Comparison of ENCODE assay signal across 1 cellular context in the genomic region with DNA sequence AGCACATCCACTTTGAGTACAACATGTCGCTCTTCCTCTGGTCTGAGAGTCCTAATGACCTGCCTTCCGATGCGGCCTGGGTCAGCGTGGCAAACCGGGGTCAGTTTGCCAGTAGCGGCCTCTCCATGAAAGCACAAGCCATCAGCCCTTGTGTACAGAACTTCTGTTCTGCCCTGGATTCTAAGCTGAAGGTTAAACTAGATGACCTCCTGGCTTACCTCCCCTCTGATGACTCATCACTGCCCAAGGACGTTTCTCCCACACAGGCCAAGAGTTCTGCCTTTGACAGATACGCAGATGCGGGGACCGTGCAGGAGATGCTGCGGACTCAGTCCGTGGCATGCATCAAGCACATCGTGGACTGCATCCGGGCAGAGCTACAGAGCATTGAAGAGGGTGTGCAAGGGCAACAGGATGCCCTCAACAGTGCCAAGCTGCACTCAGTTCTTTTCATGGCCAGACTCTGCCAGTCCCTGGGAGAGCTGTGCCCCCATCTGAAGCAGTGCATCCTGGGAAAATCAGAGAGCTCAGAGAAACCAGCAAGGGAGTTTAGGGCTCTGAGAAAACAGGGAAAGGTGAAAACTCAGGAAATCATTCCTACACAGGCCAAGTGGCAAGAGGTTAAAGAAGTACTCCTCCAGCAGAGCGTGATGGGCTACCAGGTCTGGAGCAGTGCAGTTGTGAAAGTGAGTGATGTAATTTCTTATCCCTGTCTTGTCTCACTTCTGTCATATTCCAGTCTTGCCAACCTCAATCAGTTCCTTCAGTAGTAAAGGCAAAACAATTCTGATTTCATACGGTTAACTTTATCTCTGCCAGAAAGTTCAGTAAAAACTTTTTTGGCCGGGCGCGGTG.
TF ChIP-seq lines count a peak whose summit lies in the region.

No MANE protein-coding gene starts in this region.

TF ChIP-seq in HepG2, 621 proteins besides CTCF, POLR2A, EP300 and RAD21 (continued from another document and continues in another):
- TF ChIP-seq, protein P1, sequence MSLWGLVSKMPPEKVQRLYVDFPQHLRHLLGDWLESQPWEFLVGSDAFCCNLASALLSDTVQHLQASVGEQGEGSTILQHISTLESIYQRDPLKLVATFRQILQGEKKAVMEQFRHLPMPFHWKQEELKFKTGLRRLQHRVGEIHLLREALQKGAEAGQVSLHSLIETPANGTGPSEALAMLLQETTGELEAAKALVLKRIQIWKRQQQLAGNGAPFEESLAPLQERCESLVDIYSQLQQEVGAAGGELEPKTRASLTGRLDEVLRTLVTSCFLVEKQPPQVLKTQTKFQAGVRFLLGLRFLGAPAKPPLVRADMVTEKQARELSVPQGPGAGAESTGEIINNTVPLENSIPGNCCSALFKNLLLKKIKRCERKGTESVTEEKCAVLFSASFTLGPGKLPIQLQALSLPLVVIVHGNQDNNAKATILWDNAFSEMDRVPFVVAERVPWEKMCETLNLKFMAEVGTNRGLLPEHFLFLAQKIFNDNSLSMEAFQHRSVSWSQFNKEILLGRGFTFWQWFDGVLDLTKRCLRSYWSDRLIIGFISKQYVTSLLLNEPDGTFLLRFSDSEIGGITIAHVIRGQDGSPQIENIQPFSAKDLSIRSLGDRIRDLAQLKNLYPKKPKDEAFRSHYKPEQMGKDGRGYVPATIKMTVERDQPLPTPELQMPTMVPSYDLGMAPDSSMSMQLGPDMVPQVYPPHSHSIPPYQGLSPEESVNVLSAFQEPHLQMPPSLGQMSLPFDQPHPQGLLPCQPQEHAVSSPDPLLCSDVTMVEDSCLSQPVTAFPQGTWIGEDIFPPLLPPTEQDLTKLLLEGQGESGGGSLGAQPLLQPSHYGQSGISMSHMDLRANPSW (CRISPR knock-in tag; IDR thresholded peaks at IDR 0.05; ENCODE audit: borderline replicate concordance), result peak; percentile 86; the same call in 1 of the 2 replicates
- no peak for TF ChIP-seq ZNF326 (CRISPR knock-in tag; IDR thresholded peaks at IDR 0.05; ENCODE audit: borderline replicate concordance)
- TF ChIP-seq, protein P2, sequence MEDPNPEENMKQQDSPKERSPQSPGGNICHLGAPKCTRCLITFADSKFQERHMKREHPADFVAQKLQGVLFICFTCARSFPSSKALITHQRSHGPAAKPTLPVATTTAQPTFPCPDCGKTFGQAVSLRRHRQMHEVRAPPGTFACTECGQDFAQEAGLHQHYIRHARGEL (CRISPR knock-in tag; IDR thresholded peaks at IDR 0.05), result no peak
- TF ChIP-seq PTBP1 (IDR thresholded peaks at IDR 0.05; ENCODE audit: low read depth, low read length, poor library complexity, severe bottlenecking), result no peak
- peak; percentile 73; the same call in 1 of the 2 replicates for TF ChIP-seq HOXA5 (CRISPR knock-in tag; IDR thresholded peaks at IDR 0.05)
- TF ChIP-seq ZNF451 (CRISPR knock-in tag; IDR thresholded peaks at IDR 0.05), result 0 out of 2 replicates have a peak, but pooled peaks have one; percentile 59
- TF ChIP-seq ZNF598 (CRISPR knock-in tag; IDR thresholded peaks at IDR 0.05; ENCODE audit: borderline replicate concordance), result peak; percentile 95
- peak; percentile 81; the same call in 1 of the 2 replicates for TF ChIP-seq RFXAP (CRISPR knock-in tag; IDR thresholded peaks at IDR 0.05; ENCODE audit: borderline replicate concordance)
- TF ChIP-seq XRCC5 (optimal IDR thresholded peaks at IDR 0.05; ENCODE audit: low read length), result peak; percentile 97
- TF ChIP-seq, protein P3, sequence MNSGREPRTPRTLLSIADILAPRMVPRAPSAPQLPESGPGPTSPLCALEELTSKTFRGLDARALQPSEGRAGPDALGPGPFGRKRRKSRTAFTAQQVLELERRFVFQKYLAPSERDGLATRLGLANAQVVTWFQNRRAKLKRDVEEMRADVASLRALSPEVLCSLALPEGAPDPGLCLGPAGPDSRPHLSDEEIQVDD (CRISPR knock-in tag; IDR thresholded peaks at IDR 0.05; ENCODE audit: borderline replicate concordance), result no peak
- TF ChIP-seq, protein P4, sequence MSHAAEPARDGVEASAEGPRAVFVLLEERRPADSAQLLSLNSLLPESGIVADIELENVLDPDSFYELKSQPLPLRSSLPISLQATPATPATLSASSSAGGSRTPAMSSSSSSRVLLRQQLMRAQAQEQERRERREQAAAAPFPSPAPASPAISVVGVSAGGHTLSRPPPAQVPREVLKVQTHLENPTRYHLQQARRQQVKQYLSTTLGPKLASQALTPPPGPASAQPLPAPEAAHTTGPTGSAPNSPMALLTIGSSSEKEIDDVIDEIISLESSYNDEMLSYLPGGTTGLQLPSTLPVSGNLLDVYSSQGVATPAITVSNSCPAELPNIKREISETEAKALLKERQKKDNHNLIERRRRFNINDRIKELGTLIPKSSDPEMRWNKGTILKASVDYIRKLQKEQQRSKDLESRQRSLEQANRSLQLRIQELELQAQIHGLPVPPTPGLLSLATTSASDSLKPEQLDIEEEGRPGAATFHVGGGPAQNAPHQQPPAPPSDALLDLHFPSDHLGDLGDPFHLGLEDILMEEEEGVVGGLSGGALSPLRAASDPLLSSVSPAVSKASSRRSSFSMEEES (CRISPR knock-in tag; IDR thresholded peaks at IDR 0.05), result peak; percentile 60; the same call in 1 of the 2 replicates
- peak; percentile 87 for TF ChIP-seq BORCS8-MEF2B (CRISPR knock-in tag; IDR thresholded peaks at IDR 0.05)
- peak; percentile 89 for TF ChIP-seq PRMT3 (CRISPR knock-in tag; IDR thresholded peaks at IDR 0.05; ENCODE audit: borderline replicate concordance, low read depth)
- TF ChIP-seq, protein P5, sequence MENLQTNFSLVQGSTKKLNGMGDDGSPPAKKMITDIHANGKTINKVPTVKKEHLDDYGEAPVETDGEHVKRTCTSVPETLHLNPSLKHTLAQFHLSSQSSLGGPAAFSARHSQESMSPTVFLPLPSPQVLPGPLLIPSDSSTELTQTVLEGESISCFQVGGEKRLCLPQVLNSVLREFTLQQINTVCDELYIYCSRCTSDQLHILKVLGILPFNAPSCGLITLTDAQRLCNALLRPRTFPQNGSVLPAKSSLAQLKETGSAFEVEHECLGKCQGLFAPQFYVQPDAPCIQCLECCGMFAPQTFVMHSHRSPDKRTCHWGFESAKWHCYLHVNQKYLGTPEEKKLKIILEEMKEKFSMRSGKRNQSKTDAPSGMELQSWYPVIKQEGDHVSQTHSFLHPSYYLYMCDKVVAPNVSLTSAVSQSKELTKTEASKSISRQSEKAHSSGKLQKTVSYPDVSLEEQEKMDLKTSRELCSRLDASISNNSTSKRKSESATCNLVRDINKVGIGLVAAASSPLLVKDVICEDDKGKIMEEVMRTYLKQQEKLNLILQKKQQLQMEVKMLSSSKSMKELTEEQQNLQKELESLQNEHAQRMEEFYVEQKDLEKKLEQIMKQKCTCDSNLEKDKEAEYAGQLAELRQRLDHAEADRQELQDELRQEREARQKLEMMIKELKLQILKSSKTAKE (CRISPR knock-in tag; IDR thresholded peaks at IDR 0.05; ENCODE audit: borderline replicate concordance), result peak; percentile 93
- no peak for TF ChIP-seq CHCHD3 (CRISPR knock-in tag; IDR thresholded peaks at IDR 0.05)
- no peak for TF ChIP-seq ZNF10 (CRISPR knock-in tag; IDR thresholded peaks at IDR 0.05; ENCODE audit: borderline replicate concordance, low read depth)
- no peak for TF ChIP-seq ZNF17 (CRISPR knock-in tag; IDR thresholded peaks at IDR 0.05)
- TF ChIP-seq ZNF607 (CRISPR knock-in tag; IDR thresholded peaks at IDR 0.05; ENCODE audit: borderline replicate concordance), result no peak
- TF ChIP-seq NFE2L1 (CRISPR knock-in tag; IDR thresholded peaks at IDR 0.05; ENCODE audit: borderline replicate concordance), result peak; percentile 78; the same call in 1 of the 2 replicates
- 0 out of 2 replicates have a peak, but pooled peaks have one; percentile 59 for TF ChIP-seq TOPORS (CRISPR knock-in tag; IDR thresholded peaks at IDR 0.05)
- TF ChIP-seq, protein P6, sequence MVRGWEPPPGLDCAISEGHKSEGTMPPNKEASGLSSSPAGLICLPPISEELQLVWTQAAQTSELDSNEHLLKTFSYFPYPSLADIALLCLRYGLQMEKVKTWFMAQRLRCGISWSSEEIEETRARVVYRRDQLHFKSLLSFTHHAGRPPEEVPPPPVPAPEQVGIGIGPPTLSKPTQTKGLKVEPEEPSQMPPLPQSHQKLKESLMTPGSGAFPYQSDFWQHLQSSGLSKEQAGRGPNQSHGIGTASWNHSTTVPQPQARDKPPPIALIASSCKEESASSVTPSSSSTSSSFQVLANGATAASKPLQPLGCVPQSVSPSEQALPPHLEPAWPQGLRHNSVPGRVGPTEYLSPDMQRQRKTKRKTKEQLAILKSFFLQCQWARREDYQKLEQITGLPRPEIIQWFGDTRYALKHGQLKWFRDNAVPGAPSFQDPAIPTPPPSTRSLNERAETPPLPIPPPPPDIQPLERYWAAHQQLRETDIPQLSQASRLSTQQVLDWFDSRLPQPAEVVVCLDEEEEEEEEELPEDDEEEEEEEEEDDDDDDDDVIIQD (CRISPR knock-in tag; IDR thresholded peaks at IDR 0.05; ENCODE audit: low read depth), result peak; percentile 97
- TF ChIP-seq KLF11 (CRISPR knock-in tag; IDR thresholded peaks at IDR 0.05), result no peak
- no peak for TF ChIP-seq POLR2AphosphoS2 (IDR thresholded peaks at IDR 0.05; ENCODE audit: low read depth, low read length)
- 0 out of 2 replicates have a peak, but pooled peaks have one; percentile 65 for TF ChIP-seq ZNF224 (CRISPR knock-in tag; IDR thresholded peaks at IDR 0.05)
- TF ChIP-seq KAT7 (CRISPR knock-in tag; IDR thresholded peaks at IDR 0.05; ENCODE audit: borderline replicate concordance), result peak; percentile 12; the same call in 1 of the 2 replicates
- no peak for TF ChIP-seq ZNF44 (CRISPR knock-in tag; IDR thresholded peaks at IDR 0.05)
- peak; percentile 67; the same call in 1 of the 2 replicates for TF ChIP-seq REPIN1 (CRISPR knock-in tag; IDR thresholded peaks at IDR 0.05; ENCODE audit: borderline replicate concordance, low read depth)
- TF ChIP-seq HNF4G (IDR thresholded peaks at IDR 0.05; ENCODE audit: borderline replicate concordance, low read depth, low read length), result peak; percentile 32
- peak; percentile 89; the same call in 1 of the 2 replicates for TF ChIP-seq HNF4G (CRISPR knock-in tag; IDR thresholded peaks at IDR 0.05; ENCODE audit: borderline replicate concordance, low read depth)
- peak; percentile 82; the same call in 1 of the 2 replicates for TF ChIP-seq ZSCAN25 (CRISPR knock-in tag; IDR thresholded peaks at IDR 0.05)
- no peak for TF ChIP-seq GPN1 (CRISPR knock-in tag; IDR thresholded peaks at IDR 0.05; ENCODE audit: borderline replicate concordance)
- peak; percentile 100 for TF ChIP-seq JUNB (CRISPR knock-in tag; IDR thresholded peaks at IDR 0.05; ENCODE audit: borderline replicate concordance)
- TF ChIP-seq, protein P7, sequence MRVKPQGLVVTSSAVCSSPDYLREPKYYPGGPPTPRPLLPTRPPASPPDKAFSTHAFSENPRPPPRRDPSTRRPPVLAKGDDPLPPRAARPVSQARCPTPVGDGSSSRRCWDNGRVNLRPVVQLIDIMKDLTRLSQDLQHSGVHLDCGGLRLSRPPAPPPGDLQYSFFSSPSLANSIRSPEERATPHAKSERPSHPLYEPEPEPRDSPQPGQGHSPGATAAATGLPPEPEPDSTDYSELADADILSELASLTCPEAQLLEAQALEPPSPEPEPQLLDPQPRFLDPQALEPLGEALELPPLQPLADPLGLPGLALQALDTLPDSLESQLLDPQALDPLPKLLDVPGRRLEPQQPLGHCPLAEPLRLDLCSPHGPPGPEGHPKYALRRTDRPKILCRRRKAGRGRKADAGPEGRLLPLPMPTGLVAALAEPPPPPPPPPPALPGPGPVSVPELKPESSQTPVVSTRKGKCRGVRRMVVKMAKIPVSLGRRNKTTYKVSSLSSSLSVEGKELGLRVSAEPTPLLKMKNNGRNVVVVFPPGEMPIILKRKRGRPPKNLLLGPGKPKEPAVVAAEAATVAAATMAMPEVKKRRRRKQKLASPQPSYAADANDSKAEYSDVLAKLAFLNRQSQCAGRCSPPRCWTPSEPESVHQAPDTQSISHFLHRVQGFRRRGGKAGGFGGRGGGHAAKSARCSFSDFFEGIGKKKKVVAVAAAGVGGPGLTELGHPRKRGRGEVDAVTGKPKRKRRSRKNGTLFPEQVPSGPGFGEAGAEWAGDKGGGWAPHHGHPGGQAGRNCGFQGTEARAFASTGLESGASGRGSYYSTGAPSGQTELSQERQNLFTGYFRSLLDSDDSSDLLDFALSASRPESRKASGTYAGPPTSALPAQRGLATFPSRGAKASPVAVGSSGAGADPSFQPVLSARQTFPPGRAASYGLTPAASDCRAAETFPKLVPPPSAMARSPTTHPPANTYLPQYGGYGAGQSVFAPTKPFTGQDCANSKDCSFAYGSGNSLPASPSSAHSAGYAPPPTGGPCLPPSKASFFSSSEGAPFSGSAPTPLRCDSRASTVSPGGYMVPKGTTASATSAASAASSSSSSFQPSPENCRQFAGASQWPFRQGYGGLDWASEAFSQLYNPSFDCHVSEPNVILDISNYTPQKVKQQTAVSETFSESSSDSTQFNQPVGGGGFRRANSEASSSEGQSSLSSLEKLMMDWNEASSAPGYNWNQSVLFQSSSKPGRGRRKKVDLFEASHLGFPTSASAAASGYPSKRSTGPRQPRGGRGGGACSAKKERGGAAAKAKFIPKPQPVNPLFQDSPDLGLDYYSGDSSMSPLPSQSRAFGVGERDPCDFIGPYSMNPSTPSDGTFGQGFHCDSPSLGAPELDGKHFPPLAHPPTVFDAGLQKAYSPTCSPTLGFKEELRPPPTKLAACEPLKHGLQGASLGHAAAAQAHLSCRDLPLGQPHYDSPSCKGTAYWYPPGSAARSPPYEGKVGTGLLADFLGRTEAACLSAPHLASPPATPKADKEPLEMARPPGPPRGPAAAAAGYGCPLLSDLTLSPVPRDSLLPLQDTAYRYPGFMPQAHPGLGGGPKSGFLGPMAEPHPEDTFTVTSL (CRISPR knock-in tag; IDR thresholded peaks at IDR 0.05; ENCODE audit: borderline replicate concordance), result peak; percentile 96
- TF ChIP-seq SETDB1 (CRISPR knock-in tag; IDR thresholded peaks at IDR 0.05; ENCODE audit: borderline replicate concordance), result no peak
- TF ChIP-seq, protein P8, sequence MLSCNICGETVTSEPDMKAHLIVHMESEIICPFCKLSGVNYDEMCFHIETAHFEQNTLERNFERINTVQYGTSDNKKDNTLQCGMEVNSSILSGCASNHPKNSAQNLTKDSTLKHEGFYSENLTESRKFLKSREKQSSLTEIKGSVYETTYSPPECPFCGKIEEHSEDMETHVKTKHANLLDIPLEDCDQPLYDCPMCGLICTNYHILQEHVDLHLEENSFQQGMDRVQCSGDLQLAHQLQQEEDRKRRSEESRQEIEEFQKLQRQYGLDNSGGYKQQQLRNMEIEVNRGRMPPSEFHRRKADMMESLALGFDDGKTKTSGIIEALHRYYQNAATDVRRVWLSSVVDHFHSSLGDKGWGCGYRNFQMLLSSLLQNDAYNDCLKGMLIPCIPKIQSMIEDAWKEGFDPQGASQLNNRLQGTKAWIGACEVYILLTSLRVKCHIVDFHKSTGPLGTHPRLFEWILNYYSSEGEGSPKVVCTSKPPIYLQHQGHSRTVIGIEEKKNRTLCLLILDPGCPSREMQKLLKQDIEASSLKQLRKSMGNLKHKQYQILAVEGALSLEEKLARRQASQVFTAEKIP (CRISPR knock-in tag; IDR thresholded peaks at IDR 0.05; ENCODE audit: borderline replicate concordance), result no peak
- no peak for TF ChIP-seq KLF9 (CRISPR knock-in tag; IDR thresholded peaks at IDR 0.05; ENCODE audit: low read depth)
- TF ChIP-seq ZBTB3 (CRISPR knock-in tag; IDR thresholded peaks at IDR 0.05; ENCODE audit: borderline replicate concordance, low read depth), result 0 out of 2 replicates have a peak, but pooled peaks have one; percentile 35
- TF ChIP-seq, protein P9, sequence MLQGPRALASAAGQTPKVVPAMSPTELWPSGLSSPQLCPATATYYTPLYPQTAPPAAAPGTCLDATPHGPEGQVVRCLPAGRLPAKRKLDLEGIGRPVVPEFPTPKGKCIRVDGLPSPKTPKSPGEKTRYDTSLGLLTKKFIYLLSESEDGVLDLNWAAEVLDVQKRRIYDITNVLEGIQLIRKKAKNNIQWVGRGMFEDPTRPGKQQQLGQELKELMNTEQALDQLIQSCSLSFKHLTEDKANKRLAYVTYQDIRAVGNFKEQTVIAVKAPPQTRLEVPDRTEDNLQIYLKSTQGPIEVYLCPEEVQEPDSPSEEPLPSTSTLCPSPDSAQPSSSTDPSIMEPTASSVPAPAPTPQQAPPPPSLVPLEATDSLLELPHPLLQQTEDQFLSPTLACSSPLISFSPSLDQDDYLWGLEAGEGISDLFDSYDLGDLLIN (CRISPR knock-in tag; IDR thresholded peaks at IDR 0.05; ENCODE audit: borderline replicate concordance), result no peak
- TF ChIP-seq THAP11 (CRISPR knock-in tag; IDR thresholded peaks at IDR 0.05), result peak; percentile 82
